ENCODE assay signal across 1 cellular context in the genomic region with DNA sequence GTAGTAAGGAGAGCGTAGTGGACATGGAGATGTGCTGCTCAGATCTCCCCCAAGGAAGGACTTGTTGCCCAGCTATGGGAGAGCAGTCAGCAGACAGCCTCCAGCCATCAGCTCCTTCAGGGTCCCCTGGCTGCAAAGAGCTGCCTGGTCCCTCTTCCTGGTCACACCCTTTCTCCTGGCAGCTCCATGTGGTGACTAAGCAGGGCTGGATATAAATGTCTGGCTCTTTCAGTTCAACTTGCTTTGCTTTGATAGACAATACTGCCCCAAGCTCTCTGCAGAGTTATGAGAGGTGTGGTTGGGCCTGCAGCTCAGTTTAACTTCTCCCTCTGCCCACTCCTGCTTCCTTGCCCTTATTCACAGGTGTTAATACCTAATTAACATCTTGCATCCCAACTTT.
TF ChIP-seq lines count a peak whose summit lies in the region.

No MANE protein-coding gene starts in this region.

TF ChIP-seq in IMR-90, 13 proteins besides CTCF, POLR2A, EP300 and RAD21 (continued from another document):
- TF ChIP-seq MAZ (IDR thresholded peaks at IDR 0.05; ENCODE audit: borderline replicate concordance, low read depth, low read length) (no peak), SMC3 (IDR thresholded peaks at IDR 0.05; ENCODE audit: low read depth, low read length) (0 out of 2 replicates have a peak, but pooled peaks have one; percentile 18), MAFK (IDR thresholded peaks at IDR 0.05; ENCODE audit: low read depth, low read length) (peak; percentile 4; the same call in 1 of the 2 replicates), RCOR1 (IDR thresholded peaks at IDR 0.05; ENCODE audit: insufficient replicate concordance, low read length) (no peak)
- TF ChIP-seq, protein P1, sequence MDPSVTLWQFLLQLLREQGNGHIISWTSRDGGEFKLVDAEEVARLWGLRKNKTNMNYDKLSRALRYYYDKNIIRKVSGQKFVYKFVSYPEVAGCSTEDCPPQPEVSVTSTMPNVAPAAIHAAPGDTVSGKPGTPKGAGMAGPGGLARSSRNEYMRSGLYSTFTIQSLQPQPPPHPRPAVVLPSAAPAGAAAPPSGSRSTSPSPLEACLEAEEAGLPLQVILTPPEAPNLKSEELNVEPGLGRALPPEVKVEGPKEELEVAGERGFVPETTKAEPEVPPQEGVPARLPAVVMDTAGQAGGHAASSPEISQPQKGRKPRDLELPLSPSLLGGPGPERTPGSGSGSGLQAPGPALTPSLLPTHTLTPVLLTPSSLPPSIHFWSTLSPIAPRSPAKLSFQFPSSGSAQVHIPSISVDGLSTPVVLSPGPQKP (IDR thresholded peaks at IDR 0.05; ENCODE audit: borderline replicate concordance, low read depth, low read length), result no peak
